Comparison of ENCODE assay signal across 1 cellular context in genomic region chr12:64824500-64825142, GRCh38.
A peak's percentile ranks its signal among the peaks of the same experiment; 100 is the strongest.
TF ChIP-seq lines count a peak whose summit lies in the region.

TBC1D30 (plus strand) TSS chr12:64824647; CDS start chr12:64824880, 233 bp downstream.

TF ChIP-seq in HEK293, 187 proteins besides CTCF, POLR2A, EP300 and RAD21 (continued from another document):
- TF ChIP-seq ZNF398 (tag by site-specific recombination; IDR thresholded peaks at IDR 0.05) (peak; percentile 93), ZNF555 (tag by site-specific recombination; conservative IDR thresholded peaks at IDR 0.05) (no peak), PRDM2 (tag by site-specific recombination; IDR thresholded peaks at IDR 0.05; ENCODE audit: borderline replicate concordance) (no peak), ZNF223 (tag by site-specific recombination; IDR thresholded peaks at IDR 0.05) (no peak), ZSCAN16 (tag by site-specific recombination; IDR thresholded peaks at IDR 0.05) (no peak), KLF1 (tag by site-specific recombination; IDR thresholded peaks at IDR 0.05) (no peak), OSR2 (tag by site-specific recombination; IDR thresholded peaks at IDR 0.05) (0 out of 2 replicates have a peak, but pooled peaks have one; percentile 18), SCRT1 (tag by site-specific recombination; IDR thresholded peaks at IDR 0.05; ENCODE audit: borderline replicate concordance) (no peak), ZIC2 (tag by site-specific recombination; IDR thresholded peaks at IDR 0.05) (peak; percentile 73)
- TF ChIP-seq, protein P1, sequence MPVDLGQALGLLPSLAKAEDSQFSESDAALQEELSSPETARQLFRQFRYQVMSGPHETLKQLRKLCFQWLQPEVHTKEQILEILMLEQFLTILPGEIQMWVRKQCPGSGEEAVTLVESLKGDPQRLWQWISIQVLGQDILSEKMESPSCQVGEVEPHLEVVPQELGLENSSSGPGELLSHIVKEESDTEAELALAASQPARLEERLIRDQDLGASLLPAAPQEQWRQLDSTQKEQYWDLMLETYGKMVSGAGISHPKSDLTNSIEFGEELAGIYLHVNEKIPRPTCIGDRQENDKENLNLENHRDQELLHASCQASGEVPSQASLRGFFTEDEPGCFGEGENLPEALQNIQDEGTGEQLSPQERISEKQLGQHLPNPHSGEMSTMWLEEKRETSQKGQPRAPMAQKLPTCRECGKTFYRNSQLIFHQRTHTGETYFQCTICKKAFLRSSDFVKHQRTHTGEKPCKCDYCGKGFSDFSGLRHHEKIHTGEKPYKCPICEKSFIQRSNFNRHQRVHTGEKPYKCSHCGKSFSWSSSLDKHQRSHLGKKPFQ (tag by site-specific recombination; IDR thresholded peaks at IDR 0.05) = no peak
